ENCODE assay signal across 1 cellular context in the genomic region with DNA sequence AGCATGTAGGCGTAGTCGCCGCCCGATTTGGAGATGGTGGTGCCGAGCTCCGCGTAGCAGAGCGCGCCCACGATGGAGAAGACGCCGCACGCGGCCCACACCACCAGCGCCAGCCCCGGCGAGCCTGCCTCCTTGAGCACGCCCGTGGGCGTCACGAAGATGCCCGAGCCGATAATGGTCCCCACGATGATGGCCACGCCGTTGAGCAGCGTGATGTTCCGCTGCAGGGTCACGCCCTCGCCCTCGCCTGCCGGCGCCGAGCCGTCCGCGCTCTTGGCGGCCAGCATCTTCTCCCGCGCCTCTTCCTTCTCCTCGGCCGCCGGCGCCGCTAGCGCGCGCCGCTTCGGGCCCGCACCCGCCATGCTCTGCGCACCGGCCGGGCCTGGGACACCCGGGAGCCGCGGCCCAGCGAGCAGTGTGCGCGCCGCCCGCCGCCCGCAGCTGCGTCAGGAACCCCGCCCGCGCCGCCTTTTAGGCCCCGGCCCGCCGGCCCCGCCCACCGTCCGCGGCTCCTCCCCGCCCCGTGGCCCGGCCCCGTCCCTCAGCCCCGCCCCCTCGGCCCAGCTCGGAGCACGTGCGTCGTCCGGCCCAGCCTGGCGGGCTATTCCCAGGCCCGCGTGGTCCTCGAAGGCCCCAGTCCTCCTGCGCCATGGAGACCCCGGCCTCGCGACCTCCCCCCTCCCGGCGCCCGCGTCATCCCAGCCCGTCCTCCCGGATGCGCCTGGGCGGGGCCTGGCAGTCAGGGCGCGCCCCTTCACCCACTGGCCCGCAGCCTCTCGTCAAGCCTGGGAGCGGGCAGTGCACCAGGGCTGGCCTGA.
TF ChIP-seq lines count a peak whose summit lies in the region.
"Not testable (repeated sequence)": the region's sequence is repeated elsewhere in the genome, so short reads cannot be mapped to it uniquely, and the experiment has no call there.

SLC7A5 (minus strand) TSS at position 447 of the 818 bp plus-strand sequence; CDS start at position 362, 85 bp downstream.

TF ChIP-seq in HepG2, 621 proteins besides CTCF, POLR2A, EP300 and RAD21 (continued from another document and continues in another):
- TF ChIP-seq ZNF318 (CRISPR knock-in tag; IDR thresholded peaks at IDR 0.05) (peak; percentile 63; the same call in 1 of the 2 replicates), ZNF446 (CRISPR knock-in tag; IDR thresholded peaks at IDR 0.05) (0 out of 2 replicates have a peak, but pooled peaks have one; percentile 25), ZNF772 (CRISPR knock-in tag; IDR thresholded peaks at IDR 0.05) (peak; percentile 96), SIX4 (CRISPR knock-in tag; IDR thresholded peaks at IDR 0.05) (peak; percentile 29; the same call in 1 of the 2 replicates), DZIP1 (CRISPR knock-in tag; IDR thresholded peaks at IDR 0.05) (peak; percentile 84), MAX (IDR thresholded peaks at IDR 0.05) (peak; percentile 99), ZBTB7B (CRISPR knock-in tag; IDR thresholded peaks at IDR 0.05) (peak; percentile 25; the same call in 1 of the 2 replicates), ZBTB7A (CRISPR knock-in tag; IDR thresholded peaks at IDR 0.05) (peak; percentile 77; the same call in 1 of the 2 replicates), ZNF253 (CRISPR knock-in tag; IDR thresholded peaks at IDR 0.05; ENCODE audit: borderline replicate concordance) (peak; percentile 94), ASH2L (IDR thresholded peaks at IDR 0.05; ENCODE audit: insufficient read length, low read depth, low read length) (peak; percentile 46), ZNF510 (CRISPR knock-in tag; IDR thresholded peaks at IDR 0.05; ENCODE audit: low read depth) (peak; percentile 46; the same call in 1 of the 2 replicates), KLF16 (CRISPR knock-in tag; IDR thresholded peaks at IDR 0.05) (peak; percentile 62 to 78; a peak in 2 of 4 replicates), ZFP36L1 (CRISPR knock-in tag; IDR thresholded peaks at IDR 0.05) (peak; percentile 88), ZFP41 (CRISPR knock-in tag; IDR thresholded peaks at IDR 0.05; ENCODE audit: borderline replicate concordance) (peak; percentile 90; the same call in 1 of the 2 replicates), JDP2 (CRISPR knock-in tag; IDR thresholded peaks at IDR 0.05; ENCODE audit: borderline replicate concordance) (peak; percentile 80; the same call in 1 of the 2 replicates), SALL2 (CRISPR knock-in tag; IDR thresholded peaks at IDR 0.05) (peak; percentile 81)
- TF ChIP-seq, protein P1, sequence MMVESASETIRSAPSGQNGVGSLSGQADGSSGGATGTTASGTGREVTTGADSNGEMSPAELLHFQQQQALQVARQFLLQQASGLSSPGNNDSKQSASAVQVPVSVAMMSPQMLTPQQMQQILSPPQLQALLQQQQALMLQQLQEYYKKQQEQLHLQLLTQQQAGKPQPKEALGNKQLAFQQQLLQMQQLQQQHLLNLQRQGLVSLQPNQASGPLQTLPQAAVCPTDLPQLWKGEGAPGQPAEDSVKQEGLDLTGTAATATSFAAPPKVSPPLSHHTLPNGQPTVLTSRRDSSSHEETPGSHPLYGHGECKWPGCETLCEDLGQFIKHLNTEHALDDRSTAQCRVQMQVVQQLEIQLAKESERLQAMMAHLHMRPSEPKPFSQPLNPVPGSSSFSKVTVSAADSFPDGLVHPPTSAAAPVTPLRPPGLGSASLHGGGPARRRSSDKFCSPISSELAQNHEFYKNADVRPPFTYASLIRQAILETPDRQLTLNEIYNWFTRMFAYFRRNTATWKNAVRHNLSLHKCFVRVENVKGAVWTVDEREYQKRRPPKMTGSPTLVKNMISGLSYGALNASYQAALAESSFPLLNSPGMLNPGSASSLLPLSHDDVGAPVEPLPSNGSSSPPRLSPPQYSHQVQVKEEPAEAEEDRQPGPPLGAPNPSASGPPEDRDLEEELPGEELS (CRISPR knock-in tag; IDR thresholded peaks at IDR 0.05), result peak; percentile 33; the same call in 1 of the 2 replicates
- TF ChIP-seq, protein P2, sequence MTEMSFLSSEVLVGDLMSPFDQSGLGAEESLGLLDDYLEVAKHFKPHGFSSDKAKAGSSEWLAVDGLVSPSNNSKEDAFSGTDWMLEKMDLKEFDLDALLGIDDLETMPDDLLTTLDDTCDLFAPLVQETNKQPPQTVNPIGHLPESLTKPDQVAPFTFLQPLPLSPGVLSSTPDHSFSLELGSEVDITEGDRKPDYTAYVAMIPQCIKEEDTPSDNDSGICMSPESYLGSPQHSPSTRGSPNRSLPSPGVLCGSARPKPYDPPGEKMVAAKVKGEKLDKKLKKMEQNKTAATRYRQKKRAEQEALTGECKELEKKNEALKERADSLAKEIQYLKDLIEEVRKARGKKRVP (CRISPR knock-in tag; IDR thresholded peaks at IDR 0.05), result peak in 1 of 2 experiments; percentile 87; a peak in 2 of 4 replicates
- TF ChIP-seq, protein P3, sequence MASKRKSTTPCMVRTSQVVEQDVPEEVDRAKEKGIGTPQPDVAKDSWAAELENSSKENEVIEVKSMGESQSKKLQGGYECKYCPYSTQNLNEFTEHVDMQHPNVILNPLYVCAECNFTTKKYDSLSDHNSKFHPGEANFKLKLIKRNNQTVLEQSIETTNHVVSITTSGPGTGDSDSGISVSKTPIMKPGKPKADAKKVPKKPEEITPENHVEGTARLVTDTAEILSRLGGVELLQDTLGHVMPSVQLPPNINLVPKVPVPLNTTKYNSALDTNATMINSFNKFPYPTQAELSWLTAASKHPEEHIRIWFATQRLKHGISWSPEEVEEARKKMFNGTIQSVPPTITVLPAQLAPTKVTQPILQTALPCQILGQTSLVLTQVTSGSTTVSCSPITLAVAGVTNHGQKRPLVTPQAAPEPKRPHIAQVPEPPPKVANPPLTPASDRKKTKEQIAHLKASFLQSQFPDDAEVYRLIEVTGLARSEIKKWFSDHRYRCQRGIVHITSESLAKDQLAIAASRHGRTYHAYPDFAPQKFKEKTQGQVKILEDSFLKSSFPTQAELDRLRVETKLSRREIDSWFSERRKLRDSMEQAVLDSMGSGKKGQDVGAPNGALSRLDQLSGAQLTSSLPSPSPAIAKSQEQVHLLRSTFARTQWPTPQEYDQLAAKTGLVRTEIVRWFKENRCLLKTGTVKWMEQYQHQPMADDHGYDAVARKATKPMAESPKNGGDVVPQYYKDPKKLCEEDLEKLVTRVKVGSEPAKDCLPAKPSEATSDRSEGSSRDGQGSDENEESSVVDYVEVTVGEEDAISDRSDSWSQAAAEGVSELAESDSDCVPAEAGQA (IDR thresholded peaks at IDR 0.05; ENCODE audit: low read depth), result not testable (repeated sequence)
- TF ChIP-seq, protein P3 (CRISPR knock-in tag; IDR thresholded peaks at IDR 0.05; ENCODE audit: borderline replicate concordance), result peak; percentile 83; the same call in 1 of the 2 replicates
- TF ChIP-seq, protein P4, sequence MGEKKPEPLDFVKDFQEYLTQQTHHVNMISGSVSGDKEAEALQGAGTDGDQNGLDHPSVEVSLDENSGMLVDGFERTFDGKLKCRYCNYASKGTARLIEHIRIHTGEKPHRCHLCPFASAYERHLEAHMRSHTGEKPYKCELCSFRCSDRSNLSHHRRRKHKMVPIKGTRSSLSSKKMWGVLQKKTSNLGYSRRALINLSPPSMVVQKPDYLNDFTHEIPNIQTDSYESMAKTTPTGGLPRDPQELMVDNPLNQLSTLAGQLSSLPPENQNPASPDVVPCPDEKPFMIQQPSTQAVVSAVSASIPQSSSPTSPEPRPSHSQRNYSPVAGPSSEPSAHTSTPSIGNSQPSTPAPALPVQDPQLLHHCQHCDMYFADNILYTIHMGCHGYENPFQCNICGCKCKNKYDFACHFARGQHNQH (CRISPR knock-in tag; IDR thresholded peaks at IDR 0.05), result peak; percentile 73
- TF ChIP-seq, protein P5, sequence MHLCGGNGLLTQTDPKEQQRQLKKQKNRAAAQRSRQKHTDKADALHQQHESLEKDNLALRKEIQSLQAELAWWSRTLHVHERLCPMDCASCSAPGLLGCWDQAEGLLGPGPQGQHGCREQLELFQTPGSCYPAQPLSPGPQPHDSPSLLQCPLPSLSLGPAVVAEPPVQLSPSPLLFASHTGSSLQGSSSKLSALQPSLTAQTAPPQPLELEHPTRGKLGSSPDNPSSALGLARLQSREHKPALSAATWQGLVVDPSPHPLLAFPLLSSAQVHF (CRISPR knock-in tag; IDR thresholded peaks at IDR 0.05), result peak; percentile 94; the same call in 1 of the 2 replicates
- TF ChIP-seq, protein P6, sequence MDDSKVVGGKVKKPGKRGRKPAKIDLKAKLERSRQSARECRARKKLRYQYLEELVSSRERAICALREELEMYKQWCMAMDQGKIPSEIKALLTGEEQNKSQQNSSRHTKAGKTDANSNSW (CRISPR knock-in tag; IDR thresholded peaks at IDR 0.05; ENCODE audit: borderline replicate concordance), result peak; percentile 88; the same call in 1 of the 2 replicates
